Comparison of ENCODE assay signal across 12 cellular contexts in the genomic region with DNA sequence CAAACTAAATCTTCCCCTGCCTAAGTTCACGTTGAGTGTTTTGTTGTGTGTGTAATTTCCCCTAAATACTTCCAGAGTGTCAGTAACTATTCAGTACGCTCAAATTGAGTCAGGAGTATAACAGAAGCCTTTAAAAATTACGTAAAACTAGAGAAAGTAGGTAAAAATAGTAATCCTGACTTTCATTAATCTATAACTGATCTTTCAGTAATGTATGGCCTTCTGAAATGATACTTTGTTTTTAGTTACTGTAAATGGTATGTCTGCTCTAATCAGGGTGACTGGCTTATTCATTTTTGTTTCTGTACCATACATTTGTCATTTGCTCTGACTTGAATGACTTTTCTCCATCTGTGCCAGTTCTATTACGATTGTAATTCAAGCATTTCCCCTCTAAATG. TPM values are rescaled to one million over a fixed set of nuclear protein-coding genes. Genes with fewer than 3 reads are reported as not detected.
A peak's percentile ranks its signal among the peaks of the same experiment; 100 is the strongest.
DNase-seq lines count a peak whose midpoint lies in the region; ATAC-seq and TF ChIP-seq lines count a peak whose summit lies in the region.
"Had no signal": no experiment of that assay in that cellular context is flagged by ENCODE, and none has a peak within 500 bp of the region (broad histone marks: within the 10 kb centered on the region; RNA-seq: fewer than 3 reads in every experiment).

No MANE protein-coding gene starts in this region.

- H3K9me3 Mint-ChIP-seq in CD4-positive, CD25-positive, alpha-beta regulatory T cell = peaks cover 0 to 1% (median 0%) of the 10 kb centered on the region in 7 donors

- no peak for ATAC-seq in CD4-positive, CD25-positive, alpha-beta regulatory T cell (ENCODE audit: low read depth in 2 of 2)
- ATAC-seq in GM18907 (IDR thresholded peaks at IDR 0.05; ENCODE audit: unreplicated experiment) = peak; percentile 81
- ATAC-seq in HG02642 (IDR thresholded peaks at IDR 0.05; ENCODE audit: poor library complexity, unreplicated experiment) = peak; percentile 80
- peak; percentile 76 for ATAC-seq in HG03558 (IDR thresholded peaks at IDR 0.05; ENCODE audit: extremely low read depth, unreplicated experiment)
- ATAC-seq in upper lobe of right lung = no peak
- no peak for ATAC-seq in GM18519 (IDR thresholded peaks at IDR 0.05; ENCODE audit: low FRiP score, unreplicated experiment)

- peaks cover 60% of the 10 kb centered on the region for H3K36me3 Mint-ChIP-seq in CD4-positive, CD25-positive, alpha-beta regulatory T cell

- no peak overlapping the region for H3K27ac ChIP-seq in CD4-positive, CD25-positive, alpha-beta regulatory T cell (ENCODE audit: insufficient read depth, low read length, poor library complexity, severe bottlenecking)
- H3K27ac ChIP-seq in upper lobe of right lung = no peak overlapping the region
- H3K27ac ChIP-seq: BLaER1, colonic mucosa, SK-N-MC had no signal

- peaks cover 33 to 70% (median 46%) of the 10 kb centered on the region in 4 donors for H3K4me1 Mint-ChIP-seq in CD4-positive, CD25-positive, alpha-beta regulatory T cell

- no peaks in the 10 kb centered on the region for H3K9me3 ChIP-seq in CD4-positive, CD25-positive, alpha-beta regulatory T cell (ENCODE audit: control insufficient read depth in 2 of 2, low read length in 2 of 2)
- H3K9me3 ChIP-seq in upper lobe of right lung = no peaks in the 10 kb centered on the region
- H3K9me3 ChIP-seq: BLaER1, colonic mucosa had no signal

- no peaks in the 10 kb centered on the region for H3K4me1 ChIP-seq in CD4-positive, CD25-positive, alpha-beta regulatory T cell (ENCODE audit: control insufficient read depth, insufficient read depth, low read length, poor library complexity, severe bottlenecking)
- H3K4me1 ChIP-seq in upper lobe of right lung = peaks cover 4% of the 10 kb centered on the region
- H3K4me1 ChIP-seq: BLaER1, colonic mucosa had no signal

- intact Hi-C loops in upper lobe of right lung (cut with DNase I) = no loop called here

- peak overlapping the region in 1 of 4 donors; percentile 37 for H3K4me3 Mint-ChIP-seq in CD4-positive, CD25-positive, alpha-beta regulatory T cell

- H3K4me3 ChIP-seq in CD4-positive, CD25-positive, alpha-beta regulatory T cell (ENCODE audit: low read depth, low read length) = no peak overlapping the region
- no peak overlapping the region for H3K4me3 ChIP-seq in upper lobe of right lung
- H3K4me3 ChIP-seq: BLaER1, colonic mucosa, SK-N-MC had no signal

- TF ChIP-seq CTCF in upper lobe of right lung (IDR thresholded peaks at IDR 0.05) = no peak

- DNase-seq in CD4-positive, CD25-positive, alpha-beta regulatory T cell = no peak
- DNase-seq in upper lobe of right lung (no peak), NCI-H2029 (lab: John Stamatoyannopoulos, UW) (no peak), NCI-H446 (lab: John Stamatoyannopoulos, UW) (no peak)
- DNase-seq: colonic mucosa; stimulated activated CD4-positive, alpha-beta T cell treated with anti-CD3 and anti-CD28 coated beads, Interleukin-12 subunit alpha, Interleukin-12 subunit beta, amount 100 ng/mL, for 4 hours had no signal

- H3K27me3 ChIP-seq in CD4-positive, CD25-positive, alpha-beta regulatory T cell (ENCODE audit: control insufficient read depth, insufficient read depth, low read length) = no peaks in the 10 kb centered on the region
- no peaks in the 10 kb centered on the region for H3K27me3 ChIP-seq in upper lobe of right lung
- H3K27me3 ChIP-seq: BLaER1, colonic mucosa had no signal

- H3K27ac Mint-ChIP-seq in CD4-positive, CD25-positive, alpha-beta regulatory T cell = peak overlapping the region; percentile 59 to 67 (median 63)

- peaks cover 68% of the 10 kb centered on the region for H3K36me3 ChIP-seq in CD4-positive, CD25-positive, alpha-beta regulatory T cell (ENCODE audit: control insufficient read depth, insufficient read depth, low read length)
- peaks cover 92% of the 10 kb centered on the region for H3K36me3 ChIP-seq in upper lobe of right lung
- H3K36me3 ChIP-seq: colonic mucosa had no signal

- H3K27me3 Mint-ChIP-seq in CD4-positive, CD25-positive, alpha-beta regulatory T cell = no peaks in the 10 kb centered on the region

RNA-seq across cellular contexts. Expression of a gene that starts 29.4 kb away (rescaled TPM):
- 84.8 TPM for total RNA-seq in CD4-positive, CD25-positive, alpha-beta regulatory T cell
- 10 to 100 TPM; 33.4 to 41.9 (median 36.0) TPM for polyA plus RNA-seq in CD4-positive, CD25-positive, alpha-beta regulatory T cell
- total RNA-seq in upper lobe of right lung = 43.8 TPM

RNA-seq across cellular contexts. Expression of a gene that starts 29.6 kb away (rescaled TPM):
- total RNA-seq in CD4-positive, CD25-positive, alpha-beta regulatory T cell = 3.2 TPM
- polyA plus RNA-seq in CD4-positive, CD25-positive, alpha-beta regulatory T cell = 1 to 10 TPM in 2 of 4 donors, under 1 TPM in 2; 0.45 to 2.0 (median 1.4) TPM
- total RNA-seq in upper lobe of right lung = 10.2 TPM

Comparison
In these comparisons a context has a peak if more than half of its experiments do, and no peak if none do; other contexts are left out.
1. ATAC-seq: peak in GM18907 (single experiment), HG02642 (single experiment) and HG03558 (single experiment); none in CD4-positive, CD25-positive, alpha-beta regulatory T cell (0 of 2), upper lobe of right lung (single experiment) and GM18519 (single experiment).